ENCODE assay signal across 18 cellular contexts in genomic region chr4:107279729-107280128, GRCh38.
DNase-seq lines count a peak whose midpoint lies in the region; ATAC-seq, FAIRE-seq and TF ChIP-seq lines count a peak whose summit lies in the region.
"Had no signal": no experiment of that assay in that cellular context is flagged by ENCODE, and none has a peak within 500 bp of the region (broad histone marks: within the 10 kb centered on the region; RNA-seq: fewer than 3 reads in every experiment).

No MANE protein-coding gene starts in this region.

- H3K79me2 ChIP-seq in astrocyte (ENCODE audit: insufficient read depth, low read length) (no peaks in the 10 kb centered on the region), hepatocyte (no peaks in the 10 kb centered on the region)

- TF ChIP-seq CTCF in astrocyte (IDR thresholded peaks at IDR 0.05; ENCODE audit: insufficient read depth, low read depth, low read length), result no peak
- TF ChIP-seq CTCF in hepatocyte (IDR thresholded peaks at IDR 0.05; ENCODE audit: poor library complexity), result no peak
- TF ChIP-seq CTCF in GM10266 (IDR thresholded peaks at IDR 0.05; ENCODE audit: control insufficient read depth, insufficient read depth, low read depth, missing control alignments), result no peak

- H3K4me1 ChIP-seq in astrocyte (ENCODE audit: insufficient read depth, low read length), result peaks cover 25% of the 10 kb centered on the region
- H3K4me1 ChIP-seq in hepatocyte (ENCODE audit: insufficient read depth), result peaks cover 3% of the 10 kb centered on the region
- H3K4me1 ChIP-seq: BLaER1 had no signal

- no peaks in the 10 kb centered on the region for H3K9me3 ChIP-seq in astrocyte (ENCODE audit: insufficient read depth, low read depth, low read length)
- H3K9me3 ChIP-seq in hepatocyte (ENCODE audit: low read depth), result no peaks in the 10 kb centered on the region
- H3K9me3 ChIP-seq: BLaER1, mucosa of descending colon had no signal

- peak overlapping the region; percentile 76 for H3K27ac Mint-ChIP-seq in astrocyte (ENCODE audit: unreplicated experiment)
- H3K27ac Mint-ChIP-seq: activated CD4-positive, alpha-beta memory T cell treated with anti-CD3 and anti-CD28 coated beads, Interleukin-2, amount 10 ng/mL, durations not matched to agents 7 days and 5 days; brain; progenitor cell of endocrine pancreas had no signal

- ATAC-seq in GM21619 (IDR thresholded peaks at IDR 0.05; ENCODE audit: unreplicated experiment), result no peak
- ATAC-seq: mucosa of descending colon, Panc1 had no signal

- FAIRE-seq in astrocyte (lab: Jason Lieb, UNC), result peak; percentile 52

- H3K36me3 ChIP-seq in astrocyte (ENCODE audit: insufficient read depth, low read length) (no peaks in the 10 kb centered on the region), hepatocyte (replicated peaks; ENCODE audit: insufficient read depth, low read depth) (no peaks in the 10 kb centered on the region)
- H3K36me3 ChIP-seq: BLaER1 had no signal

- H3K4me1 Mint-ChIP-seq in astrocyte (ENCODE audit: low read depth, unreplicated experiment), result peaks cover 42% of the 10 kb centered on the region
- H3K4me1 Mint-ChIP-seq: activated CD4-positive, alpha-beta memory T cell treated with anti-CD3 and anti-CD28 coated beads, Interleukin-2, amount 10 ng/mL, durations not matched to agents 7 days and 5 days had no signal

- no peaks in the 10 kb centered on the region for H3K9me3 Mint-ChIP-seq in astrocyte (ENCODE audit: unreplicated experiment)
- H3K9me3 Mint-ChIP-seq: activated CD4-positive, alpha-beta memory T cell treated with anti-CD3 and anti-CD28 coated beads, Interleukin-2, amount 10 ng/mL, durations not matched to agents 7 days and 5 days; brain had no signal

- H4K20me1 ChIP-seq in astrocyte (ENCODE audit: insufficient read depth, low read length) (no peaks in the 10 kb centered on the region), hepatocyte (ENCODE audit: insufficient read depth, poor library complexity, severe bottlenecking) (no peaks in the 10 kb centered on the region)
- H4K20me1 ChIP-seq: BLaER1 had no signal

- H3K27me3 ChIP-seq in astrocyte (ENCODE audit: insufficient read depth, low read length) (no peaks in the 10 kb centered on the region), hepatocyte (no peaks in the 10 kb centered on the region)
- H3K27me3 ChIP-seq: BLaER1 had no signal

- H3K9ac ChIP-seq in astrocyte (ENCODE audit: low read length), result no peak overlapping the region
- H3K9ac ChIP-seq: BLaER1 had no signal

- peak; percentile 16 for DNase-seq in AG08395 (ENCODE audit: low spot score)
- DNase-seq in HS-5 (ENCODE audit: low read depth), result peak; percentile 61
- peak; percentile 71 for DNase-seq in astrocyte (ENCODE audit: low read depth)
- no peak for DNase-seq in hepatocyte (ENCODE audit: low spot score)
- no peak for DNase-seq in NK-92 treated with Interleukin-12 subunit alpha and Interleukin-12 subunit beta, amount 100 ng/mL, for 24 hours (lab: John Stamatoyannopoulos, UW)
- DNase-seq in GM10266 (ENCODE audit: extremely low spot score), result no peak
- no peak for DNase-seq in NCI-H2029 treated with DMSO at 0.1 percent for 48 hours (lab: John Stamatoyannopoulos, UW)
- DNase-seq: activated CD4-positive, alpha-beta memory T cell treated with anti-CD3 and anti-CD28 coated beads, Interleukin-2, amount 10 ng/mL, durations not matched to agents 7 days and 5 days; activated effector memory CD4-positive, alpha-beta T cell treated with Interleukin-2 at 50 U/mL for 16 hours; GOT3; mucosa of descending colon; NCI-H345; T1000 had no signal

- H2AFZ ChIP-seq in astrocyte (ENCODE audit: low read depth, low read length), result no peak overlapping the region
- no peak overlapping the region for H2AFZ ChIP-seq in hepatocyte

- no peaks in the 10 kb centered on the region for H3K27me3 Mint-ChIP-seq in astrocyte (ENCODE audit: low read depth, unreplicated experiment)
- H3K27me3 Mint-ChIP-seq: activated CD4-positive, alpha-beta memory T cell treated with anti-CD3 and anti-CD28 coated beads, Interleukin-2, amount 10 ng/mL, durations not matched to agents 7 days and 5 days; brain; progenitor cell of endocrine pancreas had no signal

- H3K4me2 ChIP-seq in astrocyte (ENCODE audit: low read length) (peak overlapping the region; percentile 75), hepatocyte (peak overlapping the region; percentile 32)
- H3K4me2 ChIP-seq: BLaER1 had no signal

- H3K4me3 ChIP-seq in astrocyte (ENCODE audit: insufficient read depth, low read depth, low read length) (no peak overlapping the region), hepatocyte (no peak overlapping the region)
- H3K4me3 ChIP-seq: BLaER1, mucosa of descending colon had no signal

- no peaks in the 10 kb centered on the region for H3K9me2 ChIP-seq in hepatocyte (replicated peaks; ENCODE audit: insufficient read depth)

- no peaks in the 10 kb centered on the region for H3K36me3 Mint-ChIP-seq in astrocyte (ENCODE audit: low read depth, unreplicated experiment)
- H3K36me3 Mint-ChIP-seq: brain had no signal

- H3K4me3 Mint-ChIP-seq in astrocyte (ENCODE audit: unreplicated experiment), result no peak overlapping the region
- H3K4me3 Mint-ChIP-seq: activated CD4-positive, alpha-beta memory T cell treated with anti-CD3 and anti-CD28 coated beads, Interleukin-2, amount 10 ng/mL, durations not matched to agents 7 days and 5 days; brain had no signal

- H3K27ac ChIP-seq in astrocyte (ENCODE audit: low read depth, low read length) (peak overlapping the region; percentile 48), hepatocyte (peak overlapping the region; percentile 58)
- H3K27ac ChIP-seq: BLaER1 had no signal

Comparison
In these comparisons a context has a peak if more than half of its experiments do, and no peak if none do; other contexts are left out.
1. DNase-seq: peak in AG08395 (single experiment), HS-5 (single experiment) and astrocyte (single experiment); none in hepatocyte (single experiment), NK-92 treated with Interleukin-12 subunit alpha and Interleukin-12 subunit beta, amount 100 ng/mL, for 24 hours (single experiment), GM10266 (single experiment) and NCI-H2029 treated with DMSO at 0.1 percent for 48 hours (single experiment).